Comparison of ENCODE assay signal across 24 cellular contexts in genomic region chr17:27285501-27285900, GRCh38.
"Had no signal": no experiment of that assay in that cellular context is flagged by ENCODE, and none has a peak within 500 bp of the region (broad histone marks: within the 10 kb centered on the region; RNA-seq: fewer than 3 reads in every experiment).

No MANE protein-coding gene starts in this region.

- H3K36me3 Mint-ChIP-seq: mesothelial cell of epicardium; naive thymus-derived CD4-positive, alpha-beta T cell; neural progenitor cell; stimulated activated memory B cell treated with anti-CD40 and anti-IgM and Interleukin-4, amounts not matched to agents 10 μg/mL and 1 μg/mL and 100 μg/mL, for 72 hours had no signal

- H3K27ac Mint-ChIP-seq: mesothelial cell of epicardium; naive thymus-derived CD4-positive, alpha-beta T cell; nephron; neural progenitor cell; stimulated activated memory B cell treated with anti-CD40 and anti-IgM and Interleukin-4, amounts not matched to agents 10 μg/mL and 1 μg/mL and 100 μg/mL, for 72 hours; stimulated activated naive CD8-positive, alpha-beta T cell treated with anti-CD3 and anti-CD28 coated beads, Interleukin-15, Interleukin-2, amounts not matched to agents 100 ng/mL and 50 ng/mL, for 24 hours had no signal

- ATAC-seq: esophagus mucosa; gastrocnemius medialis; mucosa of descending colon; naive thymus-derived CD4-positive, alpha-beta T cell; sciatic nerve; stimulated activated memory B cell treated with anti-CD40 and anti-IgM and Interleukin-4, amounts not matched to agents 10 μg/mL and 1 μg/mL and 100 μg/mL, for 72 hours; upper lobe of right lung had no signal

- H3K27me3 Mint-ChIP-seq: stimulated activated memory B cell treated with anti-CD40 and anti-IgM and Interleukin-4, amounts not matched to agents 10 μg/mL and 1 μg/mL and 100 μg/mL, for 72 hours had no signal

- H3K36me3 ChIP-seq: gastrocnemius medialis, neural progenitor cell, ovary, thoracic aorta, transverse colon, upper lobe of right lung, uterus had no signal

- DNase-seq: effector memory CD4-positive, alpha-beta T cell; foreskin fibroblast; gastrocnemius medialis; head of caudate nucleus; mesenchymal stem cell; mucosa of descending colon; naive thymus-derived CD4-positive, alpha-beta T cell; nucleus accumbens; ovary; stimulated activated CD4-positive, alpha-beta T cell treated with anti-CD3 and anti-CD28 coated beads, Interleukin-4, amount 100 ng/mL, for 4 hours; transverse colon; upper lobe of right lung; uterus had no signal

- H3K4me3 ChIP-seq: coronary artery, gastrocnemius medialis, mucosa of descending colon, neural progenitor cell, ovary, smooth muscle cell, thoracic aorta, transverse colon, upper lobe of right lung, uterus had no signal

- H3K4me3 Mint-ChIP-seq: mesothelial cell of epicardium; naive thymus-derived CD4-positive, alpha-beta T cell; neural progenitor cell; stimulated activated memory B cell treated with anti-CD40 and anti-IgM and Interleukin-4, amounts not matched to agents 10 μg/mL and 1 μg/mL and 100 μg/mL, for 72 hours; stimulated activated naive CD8-positive, alpha-beta T cell treated with anti-CD3 and anti-CD28 coated beads, Interleukin-15, Interleukin-2, amounts not matched to agents 100 ng/mL and 50 ng/mL, for 24 hours had no signal

- H3K27ac ChIP-seq: coronary artery, epithelial cell of prostate, gastrocnemius medialis, neural progenitor cell, ovary, thoracic aorta, transverse colon, uterus had no signal

- H3K4me1 ChIP-seq: neural progenitor cell, transverse colon, uterus had no signal

- H3K9me3 ChIP-seq: gastrocnemius medialis, mucosa of descending colon, ovary, thoracic aorta, transverse colon, upper lobe of right lung, uterus had no signal

- H3K9me3 Mint-ChIP-seq: mesothelial cell of epicardium; naive thymus-derived CD4-positive, alpha-beta T cell; nephron; neural progenitor cell; stimulated activated memory B cell treated with anti-CD40 and anti-IgM and Interleukin-4, amounts not matched to agents 10 μg/mL and 1 μg/mL and 100 μg/mL, for 72 hours; stimulated activated naive CD8-positive, alpha-beta T cell treated with anti-CD3 and anti-CD28 coated beads, Interleukin-15, Interleukin-2, amounts not matched to agents 100 ng/mL and 50 ng/mL, for 24 hours had no signal

- H3K27me3 ChIP-seq: gastrocnemius medialis, neural progenitor cell, ovary, transverse colon, upper lobe of right lung, uterus had no signal
